Comparison of ENCODE assay signal across 19 cellular contexts in the genomic region with DNA sequence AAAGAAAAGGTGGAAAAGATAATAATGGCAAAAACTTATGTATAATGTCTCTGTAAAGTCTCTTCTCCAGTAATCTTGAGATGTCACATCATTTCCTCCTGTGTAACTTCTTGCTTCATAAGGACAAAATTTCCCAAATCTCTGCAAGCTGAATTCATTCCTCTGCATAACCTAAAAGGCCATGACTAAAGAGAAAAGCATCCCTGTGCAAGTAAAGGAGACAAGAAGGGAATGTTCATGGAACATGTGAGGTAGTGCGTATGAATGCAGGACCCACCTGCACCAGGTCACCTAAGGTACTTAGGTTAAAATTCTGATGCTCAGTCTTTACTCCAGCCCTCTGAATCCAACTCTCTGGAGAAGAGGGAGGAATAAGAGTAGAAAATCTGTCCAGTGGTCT.
"Had no signal": no experiment of that assay in that cellular context is flagged by ENCODE, and none has a peak within 500 bp of the region (broad histone marks: within the 10 kb centered on the region; RNA-seq: fewer than 3 reads in every experiment).

No MANE protein-coding gene starts in this region.

- H3K27ac ChIP-seq: colonic mucosa, gastroesophageal sphincter, hepatocyte, pancreas, psoas muscle, sigmoid colon, tibial nerve, vagina had no signal

- DNase-seq: activated CD4-positive, alpha-beta T cell treated with anti-CD3 and anti-CD28 coated beads for 48 hours; activated CD4-positive, alpha-beta T cell treated with anti-CD3 and anti-CD28 coated beads, Interleukin-2, amount 50 U/mL, for 48 hours; activated CD8-positive, alpha-beta memory T cell treated with anti-CD3 and anti-CD28 coated beads for 24 hours; activated effector memory CD4-positive, alpha-beta T cell treated with Interleukin-2 at 50 U/mL for 16 hours; activated naive CD4-positive, alpha-beta T cell treated with Interleukin-2 at 50 U/mL for 16 hours; colonic mucosa; effector memory CD4-positive, alpha-beta T cell; erythroblast; kidney; naive B cell; pancreas; psoas muscle; sigmoid colon; small intestine; stimulated activated CD4-positive, alpha-beta T cell treated with anti-CD3 and anti-CD28 coated beads, Interleukin-4, amount 100 ng/mL, for 24 hours had no signal

- H3K36me3 ChIP-seq: colonic mucosa, gastroesophageal sphincter, pancreas, sigmoid colon, tibial nerve, vagina had no signal

- H3K27me3 ChIP-seq: colonic mucosa, hepatocyte, pancreas, sigmoid colon, tibial nerve, vagina had no signal

- H3K9me3 ChIP-seq: colonic mucosa, gastroesophageal sphincter, pancreas, psoas muscle, sigmoid colon, tibial nerve, vagina had no signal

- H3K4me3 ChIP-seq: colonic mucosa, gastroesophageal sphincter, hepatocyte, pancreas, psoas muscle, sigmoid colon, tibial nerve, vagina had no signal
